Comparison of ENCODE assay signal across 1 cellular context in the genomic region with DNA sequence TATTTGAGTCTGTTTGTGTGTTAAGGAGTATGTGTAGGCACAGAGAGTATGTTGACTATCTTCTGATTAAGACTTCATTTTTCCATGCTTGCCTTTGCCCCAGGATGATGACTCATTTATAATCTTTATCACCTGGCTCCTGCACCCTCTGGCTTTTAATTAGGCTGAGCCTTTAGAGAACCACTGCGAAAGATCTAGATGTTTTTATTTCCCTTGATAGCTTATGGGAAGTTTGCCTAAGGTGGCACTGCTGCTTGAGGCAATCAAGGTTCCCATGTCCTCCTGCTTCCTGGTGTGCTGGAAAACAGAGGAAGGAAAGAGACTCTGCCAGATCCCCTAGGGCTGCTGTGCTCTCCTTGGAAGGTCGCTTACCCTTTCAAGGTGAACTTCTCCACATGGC.
TF ChIP-seq lines count a peak whose summit lies in the region.

No MANE protein-coding gene starts in this region.

TF ChIP-seq in K562, 482 proteins besides CTCF, POLR2A, EP300 and RAD21 (continued from another document):
- TF ChIP-seq, protein P1, sequence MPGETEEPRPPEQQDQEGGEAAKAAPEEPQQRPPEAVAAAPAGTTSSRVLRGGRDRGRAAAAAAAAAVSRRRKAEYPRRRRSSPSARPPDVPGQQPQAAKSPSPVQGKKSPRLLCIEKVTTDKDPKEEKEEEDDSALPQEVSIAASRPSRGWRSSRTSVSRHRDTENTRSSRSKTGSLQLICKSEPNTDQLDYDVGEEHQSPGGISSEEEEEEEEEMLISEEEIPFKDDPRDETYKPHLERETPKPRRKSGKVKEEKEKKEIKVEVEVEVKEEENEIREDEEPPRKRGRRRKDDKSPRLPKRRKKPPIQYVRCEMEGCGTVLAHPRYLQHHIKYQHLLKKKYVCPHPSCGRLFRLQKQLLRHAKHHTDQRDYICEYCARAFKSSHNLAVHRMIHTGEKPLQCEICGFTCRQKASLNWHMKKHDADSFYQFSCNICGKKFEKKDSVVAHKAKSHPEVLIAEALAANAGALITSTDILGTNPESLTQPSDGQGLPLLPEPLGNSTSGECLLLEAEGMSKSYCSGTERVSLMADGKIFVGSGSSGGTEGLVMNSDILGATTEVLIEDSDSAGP (CRISPR knock-in tag; IDR thresholded peaks at IDR 0.05) = no peak
- TF ChIP-seq TCF3 (CRISPR knock-in tag; IDR thresholded peaks at IDR 0.05) = 0 out of 2 replicates have a peak, but pooled peaks have one; percentile 22
- TF ChIP-seq NCOA1 (IDR thresholded peaks at IDR 0.05; ENCODE audit: low read depth) = no peak
- TF ChIP-seq, protein P2, sequence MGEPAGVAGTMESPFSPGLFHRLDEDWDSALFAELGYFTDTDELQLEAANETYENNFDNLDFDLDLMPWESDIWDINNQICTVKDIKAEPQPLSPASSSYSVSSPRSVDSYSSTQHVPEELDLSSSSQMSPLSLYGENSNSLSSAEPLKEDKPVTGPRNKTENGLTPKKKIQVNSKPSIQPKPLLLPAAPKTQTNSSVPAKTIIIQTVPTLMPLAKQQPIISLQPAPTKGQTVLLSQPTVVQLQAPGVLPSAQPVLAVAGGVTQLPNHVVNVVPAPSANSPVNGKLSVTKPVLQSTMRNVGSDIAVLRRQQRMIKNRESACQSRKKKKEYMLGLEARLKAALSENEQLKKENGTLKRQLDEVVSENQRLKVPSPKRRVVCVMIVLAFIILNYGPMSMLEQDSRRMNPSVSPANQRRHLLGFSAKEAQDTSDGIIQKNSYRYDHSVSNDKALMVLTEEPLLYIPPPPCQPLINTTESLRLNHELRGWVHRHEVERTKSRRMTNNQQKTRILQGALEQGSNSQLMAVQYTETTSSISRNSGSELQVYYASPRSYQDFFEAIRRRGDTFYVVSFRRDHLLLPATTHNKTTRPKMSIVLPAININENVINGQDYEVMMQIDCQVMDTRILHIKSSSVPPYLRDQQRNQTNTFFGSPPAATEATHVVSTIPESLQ (CRISPR knock-in tag; IDR thresholded peaks at IDR 0.05) = no peak
- TF ChIP-seq ARID1B (IDR thresholded peaks at IDR 0.05) = peak; percentile 69
- no peak for TF ChIP-seq RFX5 (IDR thresholded peaks at IDR 0.05; ENCODE audit: low read depth, low read length)
- peak; percentile 65 for TF ChIP-seq SMARCE1 (IDR thresholded peaks at IDR 0.05)
